1 cellular context compared by ENCODE assay signal in genomic region chr20:16574656-16575355, GRCh38.
TF ChIP-seq lines count a peak whose summit lies in the region.

No MANE protein-coding gene starts in this region.

TF ChIP-seq in HepG2, 621 proteins besides CTCF, POLR2A, EP300 and RAD21 (continued from another document and continues in another):
- TF ChIP-seq ZNF512B (CRISPR knock-in tag; IDR thresholded peaks at IDR 0.05; ENCODE audit: borderline replicate concordance) (no peak), ZNF276 (CRISPR knock-in tag; IDR thresholded peaks at IDR 0.05; ENCODE audit: low read depth) (peak; percentile 69; the same call in 1 of the 2 replicates), ZNF546 (CRISPR knock-in tag; conservative IDR thresholded peaks at IDR 0.05) (0 out of 2 replicates have a peak, but pooled peaks have one; percentile 15), ZBTB20 (CRISPR knock-in tag; IDR thresholded peaks at IDR 0.05; ENCODE audit: borderline replicate concordance, low read depth) (peak; percentile 86), SALL2 (CRISPR knock-in tag; IDR thresholded peaks at IDR 0.05) (peak; percentile 79), ZNF652 (CRISPR knock-in tag; IDR thresholded peaks at IDR 0.05; ENCODE audit: borderline replicate concordance, low read depth) (no peak), TBX2 (CRISPR knock-in tag; IDR thresholded peaks at IDR 0.05; ENCODE audit: borderline replicate concordance) (peak; percentile 64; the same call in 1 of the 2 replicates), ZFP91 (CRISPR knock-in tag; IDR thresholded peaks at IDR 0.05; ENCODE audit: borderline replicate concordance) (peak; percentile 83), ZFP82 (CRISPR knock-in tag; IDR thresholded peaks at IDR 0.05; ENCODE audit: borderline replicate concordance) (no peak), ZSCAN5A (CRISPR knock-in tag; IDR thresholded peaks at IDR 0.05; ENCODE audit: borderline replicate concordance) (no peak; the same call in 1 of the 2 replicates), FOXJ3 (CRISPR knock-in tag; IDR thresholded peaks at IDR 0.05; ENCODE audit: borderline replicate concordance) (peak; percentile 69; the same call in 1 of the 2 replicates), NCOA5 (CRISPR knock-in tag; IDR thresholded peaks at IDR 0.05) (no peak), KLF11 (CRISPR knock-in tag; IDR thresholded peaks at IDR 0.05) (peak; percentile 61; the same call in 1 of the 2 replicates), ZNF616 (CRISPR knock-in tag; IDR thresholded peaks at IDR 0.05; ENCODE audit: low read depth) (no peak), SMC3 (IDR thresholded peaks at IDR 0.05; ENCODE audit: low read length) (peak; percentile 9; the same call in 1 of the 2 replicates), IKZF4 (CRISPR knock-in tag; IDR thresholded peaks at IDR 0.05; ENCODE audit: borderline replicate concordance, low read depth, not compliant biosample characterization) (no peak), GABPA (IDR thresholded peaks at IDR 0.05; ENCODE audit: low read depth, low read length) (no peak), GABPA (CRISPR knock-in tag; IDR thresholded peaks at IDR 0.05; ENCODE audit: low read depth) (peak; percentile 61), ZFAT (CRISPR knock-in tag; conservative IDR thresholded peaks at IDR 0.05) (no peak), FOSL1 (CRISPR knock-in tag; IDR thresholded peaks at IDR 0.05; ENCODE audit: borderline replicate concordance) (peak; percentile 6; the same call in 1 of the 2 replicates), ZNF263 (CRISPR knock-in tag; IDR thresholded peaks at IDR 0.05) (peak; percentile 46; the same call in 1 of the 2 replicates), ZNF510 (CRISPR knock-in tag; IDR thresholded peaks at IDR 0.05; ENCODE audit: low read depth) (peak; percentile 89; the same call in 1 of the 2 replicates), WIZ (CRISPR knock-in tag; IDR thresholded peaks at IDR 0.05) (peak; percentile 67), ZNF609 (CRISPR knock-in tag; IDR thresholded peaks at IDR 0.05; ENCODE audit: borderline replicate concordance) (peak; percentile 62; the same call in 1 of the 2 replicates), RBAK (CRISPR knock-in tag; IDR thresholded peaks at IDR 0.05) (0 out of 2 replicates have a peak, but pooled peaks have one; percentile 17), RNF2 (conservative IDR thresholded peaks at IDR 0.05; ENCODE audit: low read depth) (peak; percentile 85; the same call in 1 of the 2 replicates), HINFP (CRISPR knock-in tag; IDR thresholded peaks at IDR 0.05; ENCODE audit: low read depth) (no peak; the same call in 1 of the 2 replicates), U2AF2 (IDR thresholded peaks at IDR 0.05; ENCODE audit: low read depth, low read length) (0 out of 2 replicates have a peak, but pooled peaks have one; percentile 58), ZMYM4 (CRISPR knock-in tag; IDR thresholded peaks at IDR 0.05) (peak; percentile 93), BRF2 (CRISPR knock-in tag; IDR thresholded peaks at IDR 0.05) (no peak; the same call in 1 of the 2 replicates), ZNF740 (CRISPR knock-in tag; IDR thresholded peaks at IDR 0.05) (peak; percentile 63), CCDC6 (CRISPR knock-in tag; IDR thresholded peaks at IDR 0.05) (peak; percentile 85; the same call in 1 of the 2 replicates), ZNF503 (CRISPR knock-in tag; IDR thresholded peaks at IDR 0.05) (0 out of 2 replicates have a peak, but pooled peaks have one; percentile 61), CREB1 (IDR thresholded peaks at IDR 0.05) (no peak), CREB1 (CRISPR knock-in tag; IDR thresholded peaks at IDR 0.05) (no peak), GFI1 (CRISPR knock-in tag; IDR thresholded peaks at IDR 0.05; ENCODE audit: borderline replicate concordance) (no peak), FOXP1 (IDR thresholded peaks at IDR 0.05) (no peak), FOXP1 (CRISPR knock-in tag; IDR thresholded peaks at IDR 0.05) (0 out of 2 replicates have a peak, but pooled peaks have one; percentile 2), SATB2 (CRISPR knock-in tag; IDR thresholded peaks at IDR 0.05) (no peak), GPN1 (CRISPR knock-in tag; IDR thresholded peaks at IDR 0.05; ENCODE audit: borderline replicate concordance) (no peak), HOXA9 (CRISPR knock-in tag; IDR thresholded peaks at IDR 0.05; ENCODE audit: borderline replicate concordance) (no peak), HNRNPH1 (optimal IDR thresholded peaks at IDR 0.05; ENCODE audit: low read depth, low read length) (no peak), TFDP2 (CRISPR knock-in tag; IDR thresholded peaks at IDR 0.05) (peak; percentile 92), ZBTB8A (CRISPR knock-in tag; IDR thresholded peaks at IDR 0.05; ENCODE audit: borderline replicate concordance, low read depth) (no peak; the same call in 1 of the 2 replicates)
